8 cellular contexts compared by ENCODE assay signal in the genomic region with DNA sequence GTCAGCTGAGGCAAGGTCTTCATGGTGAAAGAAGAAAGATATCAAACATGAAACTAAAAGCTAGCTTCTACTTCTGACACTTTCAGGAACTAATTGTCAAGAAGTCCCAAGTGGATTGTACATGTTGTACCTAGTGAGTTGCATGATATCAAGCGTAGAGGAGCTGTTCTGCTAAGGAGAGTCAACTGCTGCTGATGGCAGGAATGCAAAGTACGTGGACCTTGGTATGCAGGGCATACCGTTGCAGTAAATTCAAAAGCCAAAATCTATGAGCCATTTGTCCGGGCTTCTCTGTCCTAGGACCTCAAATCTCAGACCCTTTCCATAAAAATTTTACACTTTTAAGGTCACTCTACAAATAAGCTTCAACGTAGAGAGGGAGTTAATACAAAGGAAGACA.
"Had no signal": no experiment of that assay in that cellular context is flagged by ENCODE, and none has a peak within 500 bp of the region (broad histone marks: within the 10 kb centered on the region; RNA-seq: fewer than 3 reads in every experiment).

No MANE protein-coding gene starts in this region.

- DNase-seq: IMR-90, KBM-7, KG1 had no signal

- H3K4me2 ChIP-seq: KMS-11 had no signal

- H3K27ac ChIP-seq: HL-60, KMS-11 had no signal

- H3K9ac ChIP-seq: KMS-11 had no signal

- H3K4me3 ChIP-seq: K562 had no signal

- H3K4me1 Mint-ChIP-seq: IgD-negative memory B cell had no signal

- H3K36me3 Mint-ChIP-seq: IgD-negative memory B cell had no signal

- ATAC-seq: K562 had no signal

- H3K27ac Mint-ChIP-seq: IgD-negative memory B cell had no signal

- FAIRE-seq: HTR-8/SVneo, K562 had no signal
